Comparison of ENCODE assay signal across 21 cellular contexts in the genomic region with DNA sequence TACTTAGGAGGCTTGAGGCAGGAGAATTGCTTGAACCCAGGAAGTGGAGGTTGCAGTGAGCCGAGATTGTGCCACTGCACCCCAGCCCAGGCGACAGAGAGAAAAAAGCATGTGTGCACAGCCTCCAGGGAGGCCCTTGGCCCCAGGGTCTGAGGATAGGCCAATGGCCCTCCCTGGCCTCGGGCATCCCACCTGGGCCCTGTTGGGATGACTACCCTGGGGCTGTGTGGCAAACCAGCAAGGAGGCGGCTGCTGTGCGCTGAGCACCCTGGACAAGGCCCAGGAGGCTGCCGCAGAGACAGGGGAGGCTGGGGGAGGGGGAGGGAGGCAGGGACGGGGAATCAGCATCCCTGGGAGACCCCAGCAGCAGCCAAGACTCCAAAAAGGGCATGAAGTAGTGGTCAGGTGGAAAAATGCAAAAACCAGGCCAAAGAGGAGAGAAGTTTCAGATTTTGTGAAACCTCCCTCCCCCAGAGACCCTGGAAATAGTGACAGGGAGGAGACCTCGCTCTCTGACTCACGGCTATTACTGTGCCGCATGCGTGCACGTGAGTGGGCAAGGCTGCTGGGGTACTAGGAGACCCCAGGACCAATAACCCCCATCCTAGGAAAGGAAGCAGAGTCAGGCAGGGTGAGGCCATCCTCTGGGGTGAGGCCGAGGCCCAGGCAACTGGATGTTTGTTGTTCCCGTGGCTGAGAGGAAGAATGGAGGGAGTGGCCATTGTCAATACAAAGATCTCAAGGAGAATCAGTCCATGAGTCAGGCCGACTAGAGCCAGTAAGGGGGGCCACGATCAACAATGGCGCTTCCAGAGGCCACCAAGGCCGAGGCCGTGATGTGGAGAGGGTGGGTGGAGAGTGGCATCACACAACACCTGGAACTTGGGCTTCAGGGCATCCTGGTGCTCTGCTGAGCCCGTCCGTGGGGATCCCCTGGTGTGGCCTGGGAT. TPM values are rescaled to one million over a fixed set of nuclear protein-coding genes. Genes with fewer than 3 reads are reported as not detected.
DNase-seq lines count a peak whose midpoint lies in the region; ATAC-seq and TF ChIP-seq lines count a peak whose summit lies in the region.
"Had no signal": no experiment of that assay in that cellular context is flagged by ENCODE, and none has a peak within 500 bp of the region (broad histone marks: within the 10 kb centered on the region; RNA-seq: fewer than 3 reads in every experiment).

No MANE protein-coding gene starts in this region.

- H3K27me3 Mint-ChIP-seq in type B pancreatic cell = no peaks in the 10 kb centered on the region
- H3K27me3 Mint-ChIP-seq: stimulated activated naive CD8-positive, alpha-beta T cell treated with anti-CD3 and anti-CD28 coated beads, Interleukin-15, Interleukin-2, amounts not matched to agents 100 ng/mL and 50 ng/mL, for 24 hours had no signal

- CTCF ChIA-PET in Panc1 (lab: Charles Lee) = no interaction called here

- DNase-seq in Panc1 (ENCODE audit: low read depth, low spot score) (no peak), fibroblast of pulmonary artery (ENCODE audit: low read depth) (peak; percentile 18), mucosa of gallbladder (ENCODE audit: low spot score) (peak; percentile 72), breast epithelium (ENCODE audit: low spot score in 2 of 2) (no peak), type B pancreatic cell (ENCODE audit: extremely low spot score, unreplicated experiment) (no peak)
- DNase-seq: activated CD8-positive, alpha-beta memory T cell treated with anti-CD3 and anti-CD28 coated beads for 24 hours; CD4-positive, alpha-beta memory T cell; DND-41; foreskin keratinocyte; IMR-90; NCI-H187 treated with DMSO at 0.1 percent for 48 hours; NCI-H446; right cardiac atrium; T-helper 17 cell had no signal

- no peak overlapping the region for H3K4me3 Mint-ChIP-seq in type B pancreatic cell
- H3K4me3 Mint-ChIP-seq: activated T-helper 1 cell treated with anti-CD3 and anti-CD28 coated beads, Interleukin-12 subunit alpha, Interleukin-12 subunit beta, Interleukin-2, Interleukin-4 antibody, amounts not matched to agents 30 ng/mL and 10 ng/mL and 1 ng/mL, durations not matched to agents 14 hours and 24 hours and 36 hours; CD4-positive, alpha-beta memory T cell; central memory CD8-positive, alpha-beta T cell; stimulated activated naive CD8-positive, alpha-beta T cell treated with anti-CD3 and anti-CD28 coated beads, Interleukin-15, Interleukin-2, amounts not matched to agents 100 ng/mL and 50 ng/mL, for 24 hours; T-helper 17 cell had no signal

- H3K9me3 ChIP-seq in Panc1 (ENCODE audit: control insufficient read depth, insufficient read depth, low read depth, low read length) (no peaks in the 10 kb centered on the region), breast epithelium (no peaks in the 10 kb centered on the region)
- H3K9me3 ChIP-seq: neutrophil had no signal

- TF ChIP-seq CTCF in C4-2B (conservative IDR thresholded peaks at IDR 0.05) (no peak), Panc1 (IDR thresholded peaks at IDR 0.05) (no peak), fibroblast of pulmonary artery (IDR thresholded peaks at IDR 0.05; ENCODE audit: low read length, missing control alignments) (no peak), breast epithelium (IDR thresholded peaks at IDR 0.05) (no peak), type B pancreatic cell (conservative IDR thresholded peaks at IDR 0.05) (no peak)

- H3K36me3 ChIP-seq in Panc1 (ENCODE audit: control insufficient read depth, insufficient read depth, low read length) (no peaks in the 10 kb centered on the region), breast epithelium (no peaks in the 10 kb centered on the region)
- H3K36me3 ChIP-seq: neutrophil had no signal

- no peaks in the 10 kb centered on the region for H3K36me3 Mint-ChIP-seq in type B pancreatic cell
- H3K36me3 Mint-ChIP-seq: CD4-positive, alpha-beta memory T cell had no signal

- no TSS peak for BruUV-seq in Panc1 (replicated peaks; lab: Mats Ljungman, UMichigan)

- in situ Hi-C loops in Panc1 (cut with HindIII; ENCODE audit: low pct_unique_long_range_greater_than_20kb, low sequenced_read_pairs) = no loop called here

- intact Hi-C loops in Panc1 (cut with micrococcal nuclease; ENCODE audit: unreplicated experiment) (no loop called here), breast epithelium (cut with DNase I; ENCODE audit: low total_unique reads) (no loop called here)

- peaks cover 11% of the 10 kb centered on the region for H3K4me1 ChIP-seq in Panc1 (ENCODE audit: control insufficient read depth, insufficient read depth, low read length)
- H3K4me1 ChIP-seq in breast epithelium = no peaks in the 10 kb centered on the region

- H3K27me3 ChIP-seq in Panc1 (ENCODE audit: control insufficient read depth, insufficient read depth, low read length) (no peaks in the 10 kb centered on the region), breast epithelium (no peaks in the 10 kb centered on the region)
- H3K27me3 ChIP-seq: neutrophil had no signal

- peaks cover 4% of the 10 kb centered on the region for H3K9me3 Mint-ChIP-seq in type B pancreatic cell
- H3K9me3 Mint-ChIP-seq: central memory CD8-positive, alpha-beta T cell had no signal

- TF ChIP-seq POLR2A in breast epithelium (IDR thresholded peaks at IDR 0.05) = no peak

- peaks cover 6% of the 10 kb centered on the region for H3K4me1 Mint-ChIP-seq in type B pancreatic cell (ENCODE audit: unreplicated experiment)
- H3K4me1 Mint-ChIP-seq: CD4-positive, alpha-beta memory T cell; central memory CD8-positive, alpha-beta T cell had no signal

- ATAC-seq in Panc1 (peak; percentile 41), HG03108 (IDR thresholded peaks at IDR 0.05; ENCODE audit: unreplicated experiment) (no peak), GM21529 (IDR thresholded peaks at IDR 0.05; ENCODE audit: unreplicated experiment) (no peak)
- ATAC-seq: T-helper 17 cell had no signal

- peak overlapping the region; percentile 17; the same call in 1 of the 2 replicates for H3K27ac ChIP-seq in C4-2B
- peak overlapping the region; percentile 49 for H3K27ac ChIP-seq in Panc1 (ENCODE audit: low read length)
- no peak overlapping the region for H3K27ac ChIP-seq in breast epithelium
- H3K27ac ChIP-seq: foreskin keratinocyte, neutrophil had no signal

- H3K4me3 ChIP-seq in Panc1 (ENCODE audit: low read depth in 2 of 2, low read length in 2 of 2) (no peak overlapping the region), fibroblast of pulmonary artery (replicated peaks; ENCODE audit: low read depth, low read length) (no peak overlapping the region), breast epithelium (no peak overlapping the region)

- H3K27ac Mint-ChIP-seq in type B pancreatic cell = no peak overlapping the region
- H3K27ac Mint-ChIP-seq: activated T-helper 1 cell treated with anti-CD3 and anti-CD28 coated beads, Interleukin-12 subunit alpha, Interleukin-12 subunit beta, Interleukin-2, Interleukin-4 antibody, amounts not matched to agents 30 ng/mL and 10 ng/mL and 1 ng/mL, durations not matched to agents 14 hours and 24 hours and 36 hours; CD4-positive, alpha-beta memory T cell; stimulated activated naive CD8-positive, alpha-beta T cell treated with anti-CD3 and anti-CD28 coated beads, Interleukin-15, Interleukin-2, amounts not matched to agents 100 ng/mL and 50 ng/mL, for 24 hours; T-helper 17 cell had no signal

- POLR2A ChIA-PET in Panc1 (lab: Charles Lee) = no interaction called here

RNA-seq across cellular contexts. Expression of gene B3GNT7, which starts 16.0 kb away (rescaled TPM):
- 83.3 TPM for total RNA-seq in Panc1 (2021; ENCODE audit: unreplicated experiment)
- 85.5 TPM for polyA plus RNA-seq in Panc1 (2012; ENCODE audit: insufficient read length)
- 281 TPM for total RNA-seq in mucosa of gallbladder
- 1 to 10 TPM; 1.3 to 5.3 (median 2.3) TPM for total RNA-seq in breast epithelium
- total RNA-seq in type B pancreatic cell (ENCODE audit: low replicate concordance) = 6.8 and 14.4 TPM in 2 replicates
- total RNA-seq: activated T-helper 1 cell treated with anti-CD3 and anti-CD28 coated beads, Interleukin-12 subunit alpha, Interleukin-12 subunit beta, Interleukin-2, Interleukin-4 antibody, amounts not matched to agents 30 ng/mL and 10 ng/mL and 1 ng/mL, durations not matched to agents 14 hours and 24 hours and 36 hours; CD4-positive, alpha-beta memory T cell had no signal
- polyA plus RNA-seq: CD4-positive, alpha-beta memory T cell had no signal

Comparison
In these comparisons a context has a peak if more than half of its experiments do, and no peak if none do; other contexts are left out.
1. H3K27ac ChIP-seq: peak in C4-2B (single experiment) and Panc1 (single experiment); none in breast epithelium (0 of 2).
2. DNase-seq: peak in fibroblast of pulmonary artery (single experiment) and mucosa of gallbladder (single experiment); none in Panc1 (single experiment), breast epithelium (0 of 2) and type B pancreatic cell (single experiment).